ENCODE assay signal across 8 cellular contexts in the genomic region with DNA sequence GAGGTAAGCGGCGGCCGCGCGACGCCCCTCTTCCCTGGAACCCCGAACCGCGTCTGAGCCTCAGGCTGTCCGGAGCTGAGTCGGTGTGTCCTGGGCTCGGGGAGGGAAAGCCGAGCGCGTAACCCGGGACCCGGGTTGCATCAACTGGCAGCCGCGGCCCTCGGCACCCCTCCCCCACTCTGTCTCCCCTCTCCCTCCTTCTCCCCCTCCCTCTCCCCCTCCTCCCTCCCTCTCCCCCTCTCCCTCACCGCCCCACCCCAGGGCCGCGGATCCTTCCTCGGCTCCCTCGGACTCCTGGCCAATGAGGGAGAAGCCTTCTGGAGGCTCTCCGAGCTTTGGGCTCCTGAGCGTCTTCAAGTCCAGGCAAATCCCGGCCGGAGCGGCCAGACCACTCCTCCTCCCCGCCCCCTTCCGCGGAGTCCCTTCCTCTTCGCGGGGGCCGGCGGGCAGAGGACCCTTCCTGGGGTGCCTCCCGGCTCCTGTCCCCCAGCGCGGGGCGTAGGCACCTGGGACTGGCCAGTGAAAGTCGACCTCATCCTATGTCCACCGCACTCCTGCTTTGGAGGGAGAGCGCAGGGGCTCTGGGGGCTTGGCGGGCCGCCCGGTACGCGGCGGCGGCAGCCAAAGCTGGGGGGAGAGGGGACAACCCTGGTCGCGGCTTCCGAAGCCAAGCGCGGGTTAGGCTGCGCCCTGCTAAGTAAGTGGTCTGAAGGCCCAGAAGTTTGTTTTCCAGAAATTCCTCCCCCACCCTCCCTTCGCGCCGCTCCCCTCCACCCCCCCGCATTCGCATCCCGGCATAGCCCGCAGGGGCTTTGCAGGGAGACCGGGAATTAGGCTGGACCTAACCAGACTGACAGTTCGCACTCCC. TPM values are rescaled to one million over a fixed set of nuclear protein-coding genes. Genes with fewer than 3 reads are reported as not detected.
DNase-seq lines count a peak whose midpoint lies in the region; ATAC-seq, FAIRE-seq and TF ChIP-seq lines count a peak whose summit lies in the region.

No MANE protein-coding gene starts in this region.

- H3K27me3 ChIP-seq in CD8-positive, alpha-beta T cell (ENCODE audit: insufficient read depth, low read length): no peaks in the 10 kb centered on the region
- H3K27me3 ChIP-seq in prostate gland (replicated peaks; ENCODE audit: insufficient read depth): no peaks in the 10 kb centered on the region

- ATAC-seq in CD8-positive, alpha-beta T cell: no peak
- ATAC-seq in HG02763 (IDR thresholded peaks at IDR 0.05; ENCODE audit: unreplicated experiment): peak; percentile 20
- no peak for ATAC-seq in HG03378 (IDR thresholded peaks at IDR 0.05; ENCODE audit: unreplicated experiment)
- no peak for ATAC-seq in GM19395 (IDR thresholded peaks at IDR 0.05; ENCODE audit: unreplicated experiment)

- intact Hi-C loops in CD8-positive, alpha-beta T cell (cut with DNase I, micrococcal nuclease): loop anchor here (1.0 to 2.0 kb wide), 9 partner anchors 12 to 258 kb away; partner anchors contain the start of genes DNAJC8 (in 2 of the 2), ATP5IF1 (in 1 of the 2) and PHACTR4 (in 1 of the 2)
- intact Hi-C loops in prostate gland (cut with DNase I): loop anchor here (10.0 kb wide), 1 partner anchor 345 kb away; no protein-coding TSS in a partner anchor

- POLR2A ChIA-PET in CD8-positive, alpha-beta T cell (lab: Charles Lee): interaction anchor here (0.8 to 2.9 kb wide), 10 partner anchors 9 to 388 kb away, joined by 3 to 30 read pairs (median 4); partner anchors contain the start of genes ATP5IF1, MED18 and RNU11

- H3K36me3 Mint-ChIP-seq in CD8-positive, alpha-beta T cell: no peaks in the 10 kb centered on the region

- peak overlapping the region; percentile 72 for H3K27ac ChIP-seq in CD8-positive, alpha-beta T cell (ENCODE audit: low read depth, low read length)
- peak overlapping the region; percentile 83 to 88 for H3K27ac ChIP-seq in prostate gland

- H3K4me1 ChIP-seq in CD8-positive, alpha-beta T cell (ENCODE audit: insufficient read depth, low read length): peaks cover 47% of the 10 kb centered on the region
- no peaks in the 10 kb centered on the region for H3K4me1 ChIP-seq in prostate gland (replicated peaks)

- DNase-seq in CD8-positive, alpha-beta T cell: peak in 3 of 7 experiments; percentile 19 to 30 (median 24)
- DNase-seq in RCC 7860 (ENCODE audit: low spot score) (peak; percentile 40), astrocyte of the hippocampus (ENCODE audit: low read depth, low spot score) (peak; percentile 94), hypothalamus (lab: John Stamatoyannopoulos, UW) (peak in 43 of 51 donors; percentile 14 to 75 (median 45)), prostate gland (ENCODE audit: low spot score) (peak; percentile 84)

- no peaks in the 10 kb centered on the region for H3K36me3 ChIP-seq in CD8-positive, alpha-beta T cell (ENCODE audit: insufficient read depth, low read length)
- H3K36me3 ChIP-seq in prostate gland: no peaks in the 10 kb centered on the region

- no peak overlapping the region for H3K27ac Mint-ChIP-seq in CD8-positive, alpha-beta T cell

- H3K4me1 Mint-ChIP-seq in CD8-positive, alpha-beta T cell (ENCODE audit: low read depth): peaks cover 43% of the 10 kb centered on the region

- no peak for FAIRE-seq in RCC 7860 (lab: Jason Lieb, UNC)

- no peaks in the 10 kb centered on the region for H3K9me3 Mint-ChIP-seq in CD8-positive, alpha-beta T cell

- peak overlapping the region; percentile 85 for H3K4me3 Mint-ChIP-seq in CD8-positive, alpha-beta T cell

- TF ChIP-seq CTCF in CD8-positive, alpha-beta T cell (IDR thresholded peaks at IDR 0.05): no peak
- TF ChIP-seq CTCF in prostate gland (IDR thresholded peaks at IDR 0.05): no peak

- CTCF ChIA-PET in CD8-positive, alpha-beta T cell (lab: Charles Lee): interaction anchor here (1.6 to 2.5 kb wide), 3 partner anchors 12 to 69 kb away, joined by 3 to 20 read pairs (median 7); partner anchors contain the start of gene MED18

- TF ChIP-seq POLR2A in prostate gland (IDR thresholded peaks at IDR 0.05): peak; percentile 35

- H3K27me3 Mint-ChIP-seq in CD8-positive, alpha-beta T cell (ENCODE audit: low read depth): no peaks in the 10 kb centered on the region

- under 1% methylated on average over 53 of the region's 66 CpGs for WGBS in prostate gland

- H3K4me3 ChIP-seq in CD8-positive, alpha-beta T cell (ENCODE audit: low read depth, low read length): peak overlapping the region; percentile 86
- peak overlapping the region; percentile 73 to 98 for H3K4me3 ChIP-seq in prostate gland

- H3K9me3 ChIP-seq in CD8-positive, alpha-beta T cell (ENCODE audit: low read length): no peaks in the 10 kb centered on the region
- H3K9me3 ChIP-seq in prostate gland: no peaks in the 10 kb centered on the region

RNA-seq across cellular contexts. Expression of gene SESN2, which starts 0.9 kb away (rescaled TPM):
- total RNA-seq in CD8-positive, alpha-beta T cell: 10 to 100 TPM; 15.0 to 15.3 TPM
- total RNA-seq in prostate gland: 10 to 100 TPM; 11.2 to 27.5 TPM

RNA-seq across cellular contexts. Expression of gene ATP5IF1, which starts 24.2 kb away (rescaled TPM):
- total RNA-seq in CD8-positive, alpha-beta T cell: 10 to 100 TPM; 66.1 to 69.3 TPM
- 100 to 1,000 TPM; 171 to 390 TPM for total RNA-seq in prostate gland

RNA-seq across cellular contexts. Expression of gene DNAJC8, which starts 27.3 kb away (rescaled TPM):
- 10 to 100 TPM; 57.1 to 64.2 TPM for total RNA-seq in CD8-positive, alpha-beta T cell
- total RNA-seq in prostate gland: 10 to 100 TPM; 43.7 to 60.3 TPM
